Comparison of ENCODE assay signal across 29 cellular contexts in the genomic region with DNA sequence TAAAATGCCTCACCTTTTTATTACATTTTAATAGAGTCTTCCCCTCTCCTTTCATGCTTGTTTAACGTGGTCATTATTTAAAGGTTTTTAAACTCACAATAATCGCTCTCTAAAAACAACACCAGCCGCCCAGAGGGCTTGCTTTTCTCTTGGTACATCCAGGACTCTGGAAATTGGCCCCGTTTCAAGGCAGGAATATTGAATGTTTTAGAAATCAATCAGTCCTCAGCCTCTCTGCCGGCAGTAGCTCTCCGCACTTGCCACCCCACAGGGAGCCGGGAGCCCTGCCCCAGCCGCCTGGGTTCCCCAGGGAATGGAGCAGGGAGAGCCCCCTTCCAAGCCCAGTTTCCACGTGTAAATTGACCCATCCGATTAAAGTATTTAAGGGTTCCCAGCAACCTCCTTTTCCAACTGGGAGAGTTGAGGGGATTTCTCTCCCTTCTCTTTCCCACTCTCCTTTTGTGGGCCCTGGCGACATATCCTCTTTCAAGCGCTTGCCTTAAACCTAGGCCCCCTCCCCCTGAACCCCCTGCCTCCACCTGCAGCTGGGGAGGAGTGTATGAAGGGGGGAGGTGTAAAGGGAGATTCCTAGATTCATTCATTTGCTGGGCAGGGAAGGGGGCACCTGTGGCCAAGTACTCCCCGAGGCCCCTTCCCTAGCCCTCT. TPM values are rescaled to one million over a fixed set of nuclear protein-coding genes. Genes with fewer than 3 reads are reported as not detected.
A peak's percentile ranks its signal among the peaks of the same experiment; 100 is the strongest.
DNase-seq lines count a peak whose midpoint lies in the region; ATAC-seq and TF ChIP-seq lines count a peak whose summit lies in the region.
"Had no signal": no experiment of that assay in that cellular context is flagged by ENCODE, and none has a peak within 500 bp of the region (broad histone marks: within the 10 kb centered on the region; RNA-seq: fewer than 3 reads in every experiment).

No MANE protein-coding gene starts in this region.

- H3K27me3 Mint-ChIP-seq in T-cell: peaks cover 57 to 71% of the 10 kb centered on the region in 2 donors

- peak; percentile 25 for DNase-seq in GM13976 (ENCODE audit: low spot score)
- DNase-seq in T-cell: no peak
- peak; percentile 41 for DNase-seq in retina
- no peak for DNase-seq in T1000 (lab: John Stamatoyannopoulos, UW)
- DNase-seq in tibial artery: no peak
- DNase-seq: activated CD4-positive, CD25-positive, alpha-beta regulatory T cell; COR-L47; foreskin keratinocyte; hypothalamus; IMR-90; left cardiac atrium; midbrain; NCI-H1436; NCI-H2171 treated with DMSO at 0.1 percent for 48 hours; NCI-H748 treated with DMSO at 0.1 percent for 48 hours; PC-9; stimulated activated CD4-positive, alpha-beta T cell treated with anti-CD3 and anti-CD28 coated beads, Interleukin-12 subunit alpha, Interleukin-12 subunit beta, amount 100 ng/mL, for 4 hours; stimulated activated CD8-positive, alpha-beta memory T cell treated with anti-CD3 and anti-CD28 coated beads, Interleukin-4, amount 100 ng/mL, for 48 hours had no signal

- no peak for ATAC-seq in T-cell (replicated peaks in 1 of 4)
- ATAC-seq in HG03108 (IDR thresholded peaks at IDR 0.05; ENCODE audit: unreplicated experiment): no peak
- ATAC-seq: left cardiac atrium had no signal

- H3K4me3 ChIP-seq in iPS-18c (ENCODE audit: insufficient read depth, low read depth, low read length) (peak overlapping the region; percentile 28; the same call in 1 of the 2 replicates), tibial artery (no peak overlapping the region)
- H3K4me3 ChIP-seq: GM23248, PC-9, SJSA1, suprapubic skin had no signal

- CTCF ChIA-PET in T-cell (lab: Charles Lee): interaction anchor here (0.6 to 0.7 kb wide), 4 partner anchors 178 to 231 kb away, joined by 3 to 6 read pairs (median 4); a partner anchor contains a TSS

- no peaks in the 10 kb centered on the region for H3K9me3 Mint-ChIP-seq in T-cell
- H3K9me3 Mint-ChIP-seq: dendritic cell treated with granulocyte-macrophage colony-stimulating factor and Interleukin-4, amounts not matched to agents 40 ng/mL and 50 ng/mL, for 4 days; T-helper 2 cell treated with Interferon-gamma antibody and Interleukin-4, amounts not matched to agents 5 μg/mL and 100 μg/mL, for 36 hours had no signal

- H3K4me1 Mint-ChIP-seq in T-cell: peaks cover 24 to 36% (median 26%) of the 10 kb centered on the region in 3 donors

- peaks cover 0 to 33% (median 26%) of the 10 kb centered on the region in 4 donors for H3K4me1 ChIP-seq in tibial artery
- H3K4me1 ChIP-seq: foreskin keratinocyte, SJSA1 had no signal

- intact Hi-C loops in tibial artery (cut with DNase I; ENCODE audit: low total_unique reads): loop anchor here (10.0 kb wide), 1 partner anchor 189 kb away; a partner anchor contains a TSS

- H3K9me3 ChIP-seq in iPS-18c (ENCODE audit: control insufficient read depth, insufficient read depth, low read length): peaks cover 2% of the 10 kb centered on the region
- H3K9me3 ChIP-seq in tibial artery: no peaks in the 10 kb centered on the region
- H3K9me3 ChIP-seq: SJSA1, suprapubic skin had no signal

- H3K27ac Mint-ChIP-seq in T-cell: peak overlapping the region in 1 of 2 donors; percentile 27
- H3K27ac Mint-ChIP-seq: dendritic cell treated with granulocyte-macrophage colony-stimulating factor and Interleukin-4, amounts not matched to agents 40 ng/mL and 50 ng/mL, for 4 days; T-helper 2 cell treated with Interferon-gamma antibody and Interleukin-4, amounts not matched to agents 5 μg/mL and 100 μg/mL, for 36 hours had no signal

- POLR2A ChIA-PET in T-cell (lab: Charles Lee): interaction anchor here in 1 of 2 donors (1.0 kb wide), 1 partner anchor 12 kb away, joined by 3 read pairs; no protein-coding TSS in a partner anchor

- H3K4me3 Mint-ChIP-seq in T-cell: peak overlapping the region in 2 of 3 donors; percentile 43 to 59
- H3K4me3 Mint-ChIP-seq: dendritic cell treated with granulocyte-macrophage colony-stimulating factor and Interleukin-4, amounts not matched to agents 40 ng/mL and 50 ng/mL, for 4 days; T-helper 2 cell treated with Interferon-gamma antibody and Interleukin-4, amounts not matched to agents 5 μg/mL and 100 μg/mL, for 36 hours had no signal

- TF ChIP-seq CTCF in GM13976 (IDR thresholded peaks at IDR 0.05; ENCODE audit: borderline replicate concordance, control extremely low read depth, extremely low read depth, insufficient read depth, missing control alignments) (no peak), tibial artery (IDR thresholded peaks at IDR 0.05) (no peak)

- no peaks in the 10 kb centered on the region for H3K36me3 Mint-ChIP-seq in T-cell

- peaks cover 0 to 95% of the 10 kb centered on the region in 2 donors for H3K27me3 ChIP-seq in tibial artery

- in situ Hi-C loops in GM13976 (cut with MboI; ENCODE audit: low sequenced_read_pairs, unreplicated experiment): no loop called here

- H3K27ac ChIP-seq in tibial artery: no peak overlapping the region
- H3K27ac ChIP-seq: epithelial cell of prostate, foreskin keratinocyte, GM23248, PC-9, SJSA1, suprapubic skin had no signal

- H3K36me3 ChIP-seq in tibial artery: no peaks in the 10 kb centered on the region
- H3K36me3 ChIP-seq: SJSA1, suprapubic skin had no signal

RNA-seq across cellular contexts. Expression of a gene that starts 1.9 kb away (rescaled TPM):
- not detected for total RNA-seq in T-cell
- total RNA-seq: activated CD8-positive, alpha-beta memory T cell treated with anti-CD3 and anti-CD28 coated beads for 36 hours; foreskin keratinocyte; GM23248; IMR-90; left cardiac atrium; MCF 10A; PC-9; renal cortical epithelial cell; SJSA1; suprapubic skin had no signal

RNA-seq across cellular contexts. Expression of a gene that starts 9.2 kb away (rescaled TPM):
- total RNA-seq in T-cell: 10 to 100 TPM; 13.1 to 29.7 (median 26.0) TPM

RNA-seq across cellular contexts. Expression of a gene that starts 44.2 kb away (rescaled TPM):
- total RNA-seq in T-cell: 100 to 1,000 TPM; 232 to 364 (median 244) TPM

Comparison
In these comparisons a context has a peak if more than half of its experiments do, and no peak if none do; other contexts are left out.
1. DNase-seq: peak in GM13976 (single experiment) and retina (single experiment); none in T-cell (0 of 34), T1000 (single experiment) and tibial artery (0 of 2).